17 cellular contexts compared by ENCODE assay signal in genomic region chr14:77271113-77271710, GRCh38. TPM values are rescaled to one million over a fixed set of nuclear protein-coding genes. Genes with fewer than 3 reads are reported as not detected.
DNase-seq lines count a peak whose midpoint lies in the region; ATAC-seq, FAIRE-seq and TF ChIP-seq lines count a peak whose summit lies in the region.
"Had no signal": no experiment of that assay in that cellular context is flagged by ENCODE, and none has a peak within 500 bp of the region (broad histone marks: within the 10 kb centered on the region; RNA-seq: fewer than 3 reads in every experiment).

NGB (minus strand) TSS chr14:77271206; CDS start chr14:77270937, 269 bp downstream.

- CTCF ChIA-PET in SK-N-SH (lab: Yijun Ruan, JAX) = interaction anchor here (1.4 kb wide), 1 partner anchor 45 kb away, joined by 3 read pairs; no protein-coding TSS in a partner anchor

- ATAC-seq in SK-N-SH treated with all-trans-retinoic acid at 6 μM for 48 hours = no peak
- no peak for ATAC-seq in GM21723 (IDR thresholded peaks at IDR 0.05; ENCODE audit: unreplicated experiment)
- ATAC-seq: activated CD4-positive, alpha-beta T cell treated with anti-CD3 and anti-CD28 coated beads for 36 hours had no signal

- H3K4me1 ChIP-seq in SK-N-SH (ENCODE audit: control insufficient read depth in 1 of 2, insufficient read depth in 2 of 2, low read depth in 1 of 2, low read length in 1 of 2) (peaks cover 0 to 14% of the 10 kb centered on the region in 2 experiments; a peak in 1 of 4 replicates), spleen (peaks cover 0 to 17% (median 10%) of the 10 kb centered on the region in 6 donors)

- POLR2A ChIA-PET in SK-N-SH (lab: Yijun Ruan, JAX) = no interaction called here

- intact Hi-C loops in spleen (cut with DNase I; ENCODE audit: low total_unique reads) = no loop called here

- H3K79me2 ChIP-seq in SK-N-SH (ENCODE audit: insufficient read depth) = no peaks in the 10 kb centered on the region

- no peaks in the 10 kb centered on the region for H3K9me3 ChIP-seq in SK-N-SH
- H3K9me3 ChIP-seq in spleen = peaks cover 0 to 10% (median 4%) of the 10 kb centered on the region in 8 donors
- H3K9me3 ChIP-seq: MG63 had no signal

- DNase-seq in SK-N-SH (peak; percentile 71), bronchial epithelial cell (ENCODE audit: low read depth) (no peak), kidney epithelial cell (ENCODE audit: low read depth) (no peak), spleen (peak; percentile 21), NCI-H82 treated with DMSO at 0.1 percent for 48 hours (lab: John Stamatoyannopoulos, UW; ENCODE audit: unreplicated experiment) (no peak), GM03348 (ENCODE audit: low spot score) (no peak)
- DNase-seq: activated CD4-positive, alpha-beta T cell treated with anti-CD3 and anti-CD28 coated beads for 36 hours; activated naive CD4-positive, alpha-beta T cell treated with anti-CD3 and anti-CD28 coated beads, Interleukin-2, amount 50 U/mL, for 16 hours; caudate nucleus; foreskin melanocyte; kidney; MG63; NCI-H2081; NCI-H82; T-helper 1 cell had no signal

- FAIRE-seq in bronchial epithelial cell (lab: Jason Lieb, UNC) = no peak
- FAIRE-seq: kidney had no signal

- H3K36me3 ChIP-seq in SK-N-SH (replicated peaks in 1 of 2; ENCODE audit: control insufficient read depth in 1 of 2, insufficient read depth in 2 of 2, low read length in 1 of 2) = peaks cover 0 to 3% of the 10 kb centered on the region in 2 experiments
- no peaks in the 10 kb centered on the region for H3K36me3 ChIP-seq in bronchial epithelial cell (ENCODE audit: control insufficient read depth, insufficient read depth, low read length)
- no peaks in the 10 kb centered on the region for H3K36me3 ChIP-seq in kidney epithelial cell (ENCODE audit: control insufficient read depth, insufficient read depth, low read length)
- peaks cover 0 to 14% (median 0%) of the 10 kb centered on the region in 6 donors for H3K36me3 ChIP-seq in spleen
- H3K36me3 ChIP-seq: MG63 had no signal

- H3K27me3 ChIP-seq in SK-N-SH (ENCODE audit: insufficient read depth) (peaks cover 27% of the 10 kb centered on the region), bronchial epithelial cell (ENCODE audit: control insufficient read depth, insufficient read depth, low read length) (peaks cover 13% of the 10 kb centered on the region), kidney epithelial cell (ENCODE audit: control insufficient read depth, insufficient read depth, low read length) (peaks cover 34% of the 10 kb centered on the region), spleen (replicated peaks in 1 of 7) (peaks cover 0 to 53% (median 21%) of the 10 kb centered on the region in 7 donors)

- no peak within 1 kb of the TSS for H3K27ac ChIP-seq in SK-N-SH (ENCODE audit: low read depth in 2 of 2, low read length in 1 of 2)
- H3K27ac ChIP-seq in spleen = no peak within 1 kb of the TSS

- TF ChIP-seq CTCF in SK-N-SH (IDR thresholded peaks at IDR 0.05) (no peak), bronchial epithelial cell (IDR thresholded peaks at IDR 0.05; ENCODE audit: insufficient read depth, low read length, severe bottlenecking) (no peak), kidney epithelial cell (IDR thresholded peaks at IDR 0.05; ENCODE audit: insufficient read depth, low read length, poor library complexity, severe bottlenecking) (no peak), spleen (IDR thresholded peaks at IDR 0.05 in 8 of 11, conservative IDR thresholded peaks at IDR 0.05 in 3 of 11) (no peak)

- TF ChIP-seq EP300 in SK-N-SH (IDR thresholded peaks at IDR 0.05; ENCODE audit: borderline replicate concordance in 1 of 2, low read depth in 1 of 2, low read length in 1 of 2) = no peak

- H3K4me3 ChIP-seq in SK-N-SH (ENCODE audit: low read depth in 2 of 2, low read length in 1 of 2) (peak within 1 kb of the TSS in 1 of 2 experiments; percentile 14; a peak in 1 of 4 replicates), bronchial epithelial cell (ENCODE audit: low read depth, low read length) (peak within 1 kb of the TSS; percentile 7), kidney epithelial cell (ENCODE audit: low read depth, low read length) (peak within 1 kb of the TSS; percentile 5), spleen (peak within 1 kb of the TSS in 2 of 8 donors; percentile 3 to 28)
- H3K4me3 ChIP-seq: MG63 had no signal

- no peaks in the 10 kb centered on the region for H3K9me2 ChIP-seq in SK-N-SH

- no peak within 1 kb of the TSS for H3K4me2 ChIP-seq in SK-N-SH

- TF ChIP-seq RAD21 in SK-N-SH (IDR thresholded peaks at IDR 0.05; ENCODE audit: low read length) = no peak

- no peak within 1 kb of the TSS for H3K9ac ChIP-seq in SK-N-SH

- 46% methylated on average over 19 of the region's 38 CpGs for WGBS in SK-N-SH (ENCODE audit: low lambda C conversion rate)
- 20 to 48% (median 29%) methylated on average over 13 to 38 of the region's 38 CpGs for WGBS in spleen, 5 donors

- H4K20me1 ChIP-seq in SK-N-SH (ENCODE audit: insufficient read depth) = no peaks in the 10 kb centered on the region

- TF ChIP-seq POLR2A in spleen (IDR thresholded peaks at IDR 0.05) = no peak

- no peaks in the 10 kb centered on the region for H3F3A ChIP-seq in SK-N-SH (replicated peaks; ENCODE audit: insufficient read depth)

- H2AFZ ChIP-seq in SK-N-SH (ENCODE audit: low read depth) = no peak within 1 kb of the TSS

TF ChIP-seq in SK-N-SH, 30 proteins besides CTCF, POLR2A, EP300 and RAD21:
- TF ChIP-seq SIN3A (IDR thresholded peaks at IDR 0.05; ENCODE audit: borderline replicate concordance, low read depth, low read length) (no peak), RFX5 (IDR thresholded peaks at IDR 0.05; ENCODE audit: low read length) (no peak), IRF3 (IDR thresholded peaks at IDR 0.05; ENCODE audit: low read depth, low read length) (no peak)

TF ChIP-seq in SK-N-SH treated with all-trans-retinoic acid at 6 μM for 48 hours, 23 proteins besides CTCF, POLR2A, EP300 and RAD21:
- TF ChIP-seq TSHZ2 (CRISPR knock-in tag; IDR thresholded peaks at IDR 0.05) = no peak
- TF ChIP-seq ZC3H10 (CRISPR knock-in tag; IDR thresholded peaks at IDR 0.05) = no peak
- no peak for TF ChIP-seq CSRNP3 (CRISPR knock-in tag; IDR thresholded peaks at IDR 0.05)
- TF ChIP-seq ZFP3 (CRISPR knock-in tag; IDR thresholded peaks at IDR 0.05) = no peak
- no peak for TF ChIP-seq PATZ1 (CRISPR knock-in tag; IDR thresholded peaks at IDR 0.05; ENCODE audit: borderline replicate concordance)

RNA-seq across cellular contexts. Expression of gene NGB, which starts in this region (rescaled TPM):
- polyA plus RNA-seq in SK-N-SH (2012; rRNA removed) (not detected in 2 replicates), spleen (not detected)
- 0.01 TPM in 1 of 2 replicates, not detected in the other for polyA plus RNA-seq in SK-N-SH (2012; cell fraction: cytosol; rRNA removed)
- polyA plus RNA-seq in SK-N-SH (2012; cell fraction: nucleus; rRNA removed) = not detected in 2 replicates
- total RNA-seq in bronchial epithelial cell (0.26 TPM in 1 of 2 replicates, not detected in the other), kidney epithelial cell (not detected in 2 replicates), spleen (not detected)
- total RNA-seq: activated CD4-positive, alpha-beta T cell treated with anti-CD3 and anti-CD28 coated beads for 36 hours; kidney had no signal

Comparison
In these comparisons a context has a peak if more than half of its experiments do, and no peak if none do; other contexts are left out.
1. Peak in DNase-seq in SK-N-SH; RNA of the gene not detected or under 1 TPM.
2. Peak in DNase-seq in spleen; RNA of the gene not detected or under 1 TPM.